10 cellular contexts compared by ENCODE assay signal in genomic region chr1:46612937-46613660, GRCh38. TPM values are rescaled to one million over a fixed set of nuclear protein-coding genes. Genes with fewer than 3 reads are reported as not detected.
A peak's percentile ranks its signal among the peaks of the same experiment; 100 is the strongest.
DNase-seq lines count a peak whose midpoint lies in the region; ATAC-seq and TF ChIP-seq lines count a peak whose summit lies in the region.
"Had no signal": no experiment of that assay in that cellular context is flagged by ENCODE, and none has a peak within 500 bp of the region (broad histone marks: within the 10 kb centered on the region; RNA-seq: fewer than 3 reads in every experiment).

No MANE protein-coding gene starts in this region.

- peak overlapping the region; percentile 3 for H3K4me3 Mint-ChIP-seq in activated CD4-positive, alpha-beta T cell treated with anti-CD3 and anti-CD28 coated beads, Interleukin-2, amount 10 ng/mL, durations not matched to agents 7 days and 5 days
- peak overlapping the region; percentile 37 for H3K4me3 Mint-ChIP-seq in natural killer cell

- peaks cover 54% of the 10 kb centered on the region for H3K4me1 Mint-ChIP-seq in activated CD4-positive, alpha-beta T cell treated with anti-CD3 and anti-CD28 coated beads, Interleukin-2, amount 10 ng/mL, durations not matched to agents 7 days and 5 days
- peaks cover 59 to 66% of the 10 kb centered on the region in 2 donors for H3K4me1 Mint-ChIP-seq in natural killer cell

- CTCF ChIA-PET in activated CD4-positive, alpha-beta T cell treated with anti-CD3 and anti-CD28 coated beads, Interleukin-2, amount 10 ng/mL, durations not matched to agents 7 days and 5 days (lab: Charles Lee): interaction anchor here (1.0 to 2.7 kb wide), 3 partner anchors 8 to 174 kb away, joined by 3 to 10 read pairs (median 4); partner anchors contain the start of gene MKNK1

- 88 to 91% methylated on average over 36 to 38 of the region's 38 CpGs for WGBS in tibial nerve, 2 donors

- peaks cover 0 to 45% (median 0%) of the 10 kb centered on the region in 3 donors for H3K36me3 ChIP-seq in tibial nerve

- H3K27ac Mint-ChIP-seq in activated CD4-positive, alpha-beta T cell treated with anti-CD3 and anti-CD28 coated beads, Interleukin-2, amount 10 ng/mL, durations not matched to agents 7 days and 5 days: peak overlapping the region; percentile 78
- peak overlapping the region; percentile 18 to 94 for H3K27ac Mint-ChIP-seq in natural killer cell

- no peaks in the 10 kb centered on the region for H3K27me3 ChIP-seq in tibial nerve

- ATAC-seq in esophagus mucosa: peak; percentile 18
- no peak for ATAC-seq in natural killer cell
- ATAC-seq in GM19397 (IDR thresholded peaks at IDR 0.05; ENCODE audit: unreplicated experiment): no peak
- no peak for ATAC-seq in GM19452 (IDR thresholded peaks at IDR 0.05; ENCODE audit: unreplicated experiment)

- peaks cover 32% of the 10 kb centered on the region for H3K36me3 Mint-ChIP-seq in activated CD4-positive, alpha-beta T cell treated with anti-CD3 and anti-CD28 coated beads, Interleukin-2, amount 10 ng/mL, durations not matched to agents 7 days and 5 days (ENCODE audit: low read depth)
- H3K36me3 Mint-ChIP-seq in natural killer cell: no peaks in the 10 kb centered on the region

- H3K4me1 ChIP-seq in tibial nerve: peaks cover 0 to 55% (median 50%) of the 10 kb centered on the region in 4 donors

- TF ChIP-seq POLR2A in tibial nerve (IDR thresholded peaks at IDR 0.05): no peak

- POLR2A ChIA-PET in activated CD4-positive, alpha-beta T cell treated with anti-CD3 and anti-CD28 coated beads, Interleukin-2, amount 10 ng/mL, durations not matched to agents 7 days and 5 days (lab: Charles Lee): interaction anchor here (1.0 kb wide), 1 partner anchor 10 kb away, joined by 4 read pairs; no protein-coding TSS in a partner anchor

- intact Hi-C loops in natural killer cell (cut with micrococcal nuclease): no loop called here

- no peak for TF ChIP-seq EP300 in tibial nerve (IDR thresholded peaks at IDR 0.05)

- DNase-seq in activated CD4-positive, alpha-beta T cell treated with anti-CD3 and anti-CD28 coated beads, Interleukin-2, amount 10 ng/mL, durations not matched to agents 7 days and 5 days: no peak
- no peak for DNase-seq in activated CD4-positive, alpha-beta T cell treated with anti-CD3 and anti-CD28 coated beads for 4 hours
- no peak for DNase-seq in natural killer cell
- DNase-seq in tibial nerve (ENCODE audit: low spot score in 2 of 2): no peak
- no peak for DNase-seq in NCI-H2196 treated with DMSO at 0.1 percent for 48 hours (lab: John Stamatoyannopoulos, UW; ENCODE audit: unreplicated experiment)
- DNase-seq: NCI-H1105 had no signal

- no peak for TF ChIP-seq CTCF in natural killer cell (IDR thresholded peaks at IDR 0.05)
- TF ChIP-seq CTCF in tibial nerve (IDR thresholded peaks at IDR 0.05): no peak

- no peaks in the 10 kb centered on the region for H3K9me3 Mint-ChIP-seq in activated CD4-positive, alpha-beta T cell treated with anti-CD3 and anti-CD28 coated beads, Interleukin-2, amount 10 ng/mL, durations not matched to agents 7 days and 5 days
- H3K9me3 Mint-ChIP-seq in natural killer cell: no peaks in the 10 kb centered on the region

- no peaks in the 10 kb centered on the region for H3K27me3 Mint-ChIP-seq in activated CD4-positive, alpha-beta T cell treated with anti-CD3 and anti-CD28 coated beads, Interleukin-2, amount 10 ng/mL, durations not matched to agents 7 days and 5 days
- no peaks in the 10 kb centered on the region for H3K27me3 Mint-ChIP-seq in natural killer cell (ENCODE audit: low read depth in 2 of 2)

- H3K27ac ChIP-seq in tibial nerve: peak overlapping the region in 3 of 4 donors; percentile 34 to 98 (median 97)

- no peaks in the 10 kb centered on the region for H3K9me3 ChIP-seq in tibial nerve

- H3K4me3 ChIP-seq in tibial nerve: peak overlapping the region in 3 of 4 donors; percentile 5 to 32 (median 30)

RNA-seq across cellular contexts. Expression of gene MOB3C, which starts 3.5 kb away (rescaled TPM):
- 10 to 100 TPM; 19.5 to 21.4 TPM for total RNA-seq in activated CD4-positive, alpha-beta T cell treated with anti-CD3 and anti-CD28 coated beads, Interleukin-2, amount 10 ng/mL, durations not matched to agents 7 days and 5 days
- total RNA-seq in esophagus mucosa (13.9 TPM), natural killer cell (10 to 100 TPM; 16.7 to 25.1 (median 19.2) TPM), tibial nerve (10 to 100 TPM; 15.1 to 22.3 (median 17.1) TPM)

RNA-seq across cellular contexts. Expression of gene MKNK1, which starts 9.0 kb away (rescaled TPM):
- total RNA-seq in activated CD4-positive, alpha-beta T cell treated with anti-CD3 and anti-CD28 coated beads, Interleukin-2, amount 10 ng/mL, durations not matched to agents 7 days and 5 days: 10 to 100 TPM; 58.2 to 63.3 TPM
- total RNA-seq in esophagus mucosa (31.3 TPM), natural killer cell (10 to 100 TPM; 59.5 to 81.5 (median 65.5) TPM), tibial nerve (10 to 100 TPM; 52.4 to 75.0 (median 66.5) TPM)

RNA-seq across cellular contexts. Expression of gene ATPAF1, which starts 55.1 kb away (rescaled TPM):
- 10 to 100 TPM; 49.0 to 50.6 TPM for total RNA-seq in activated CD4-positive, alpha-beta T cell treated with anti-CD3 and anti-CD28 coated beads, Interleukin-2, amount 10 ng/mL, durations not matched to agents 7 days and 5 days
- 24.2 TPM for total RNA-seq in esophagus mucosa
- 10 to 100 TPM; 18.0 to 21.7 (median 19.0) TPM for total RNA-seq in natural killer cell
- 10 to 100 TPM; 26.3 to 38.5 (median 30.2) TPM for total RNA-seq in tibial nerve

RNA-seq across cellular contexts. Expression of gene TEX38, which starts 58.6 kb away (rescaled TPM):
- total RNA-seq in activated CD4-positive, alpha-beta T cell treated with anti-CD3 and anti-CD28 coated beads, Interleukin-2, amount 10 ng/mL, durations not matched to agents 7 days and 5 days: not detected
- total RNA-seq in esophagus mucosa (not detected), natural killer cell (under 1 TPM in 2 of 3 donors, not detected in 1; 0.26 to 0.75 TPM), tibial nerve (not detected)
- total RNA-seq: sciatic nerve had no signal
